ENCODE assay signal across 8 cellular contexts in genomic region chr5:138032028-138032571, GRCh38. TPM values are rescaled to one million over a fixed set of nuclear protein-coding genes. Genes with fewer than 3 reads are reported as not detected.
A peak's percentile ranks its signal among the peaks of the same experiment; 100 is the strongest.
DNase-seq lines count a peak whose midpoint lies in the region; ATAC-seq lines count a peak whose summit lies in the region.

No MANE protein-coding gene starts in this region.

- ATAC-seq in GM19438 (IDR thresholded peaks at IDR 0.05; ENCODE audit: low read depth, unreplicated experiment) (peak; percentile 45), HG03457 (IDR thresholded peaks at IDR 0.05; ENCODE audit: unreplicated experiment) (peak; percentile 27)

- peak; percentile 62 for DNase-seq in Daoy (ENCODE audit: low read depth)
- peak; percentile 64 for DNase-seq in SW480 (ENCODE audit: low spot score)
- peak; percentile 40 for DNase-seq in effector CD4-positive, alpha-beta T cell
- peak; percentile 89 for DNase-seq in medulla oblongata (ENCODE audit: extremely low spot score)
- DNase-seq in NCI-H1105 (lab: John Stamatoyannopoulos, UW): no peak

- H3K27ac ChIP-seq in temporal lobe (ENCODE audit: low read depth, low read length): peak overlapping the region; percentile 96

RNA-seq across cellular contexts. Expression of gene FAM13B, which starts 0.8 kb away (rescaled TPM):
- total RNA-seq in Daoy (2014; rRNA removed; shearing (Covaris generic)): 10.3 and 26.8 TPM in 2 replicates
- total RNA-seq in temporal lobe: 64.4 TPM

RNA-seq across cellular contexts. Expression of gene WNT8A, which starts 51.7 kb away (rescaled TPM):
- total RNA-seq in Daoy (2014; rRNA removed; shearing (Covaris generic)): not detected in 2 replicates
- total RNA-seq in temporal lobe: under 0.01 TPM
